ENCODE assay signal across 1 cellular context in the genomic region with DNA sequence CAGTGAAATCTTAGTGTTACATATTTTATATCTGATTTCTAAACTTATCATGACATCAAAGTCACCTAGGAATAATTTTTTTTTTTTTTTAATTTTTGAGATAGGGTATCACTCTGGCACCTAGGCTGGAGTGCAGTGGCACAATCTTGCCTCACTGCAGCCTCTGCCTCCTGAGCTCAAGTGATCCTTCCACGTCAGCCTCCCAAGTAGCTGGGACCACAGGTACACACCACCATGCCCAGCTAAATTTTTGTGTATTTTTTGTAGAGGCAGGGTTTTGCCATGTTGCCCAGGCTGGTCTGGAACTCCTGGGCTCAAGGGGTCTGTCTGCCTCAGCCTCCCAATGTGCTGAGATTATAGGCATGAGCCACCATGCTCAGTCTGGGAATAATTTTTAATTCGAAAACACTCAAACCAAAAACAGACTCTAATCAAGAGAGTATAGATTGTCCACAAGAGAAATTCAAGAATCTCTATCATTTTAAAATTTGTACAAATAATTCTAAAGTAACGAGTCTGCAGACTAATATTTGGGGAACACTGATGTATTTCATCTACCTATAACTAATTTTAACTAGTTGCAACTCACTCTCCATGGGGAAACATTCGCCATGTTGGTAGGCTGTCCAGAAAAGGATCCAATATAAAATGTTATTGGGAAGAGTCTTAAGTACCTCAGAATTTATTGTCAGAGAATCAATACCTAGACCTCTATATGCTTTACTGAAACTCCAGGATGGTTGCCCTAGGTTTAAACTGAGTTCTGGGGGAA.
TF ChIP-seq lines count a peak whose summit lies in the region.

No MANE protein-coding gene starts in this region.

TF ChIP-seq in IMR-90, 13 proteins besides CTCF, POLR2A, EP300 and RAD21:
- TF ChIP-seq RFX5 (IDR thresholded peaks at IDR 0.05; ENCODE audit: low read depth, low read length): no peak
- TF ChIP-seq MXI1 (IDR thresholded peaks at IDR 0.05; ENCODE audit: borderline replicate concordance, low read depth, low read length): no peak
- TF ChIP-seq, protein P1, sequence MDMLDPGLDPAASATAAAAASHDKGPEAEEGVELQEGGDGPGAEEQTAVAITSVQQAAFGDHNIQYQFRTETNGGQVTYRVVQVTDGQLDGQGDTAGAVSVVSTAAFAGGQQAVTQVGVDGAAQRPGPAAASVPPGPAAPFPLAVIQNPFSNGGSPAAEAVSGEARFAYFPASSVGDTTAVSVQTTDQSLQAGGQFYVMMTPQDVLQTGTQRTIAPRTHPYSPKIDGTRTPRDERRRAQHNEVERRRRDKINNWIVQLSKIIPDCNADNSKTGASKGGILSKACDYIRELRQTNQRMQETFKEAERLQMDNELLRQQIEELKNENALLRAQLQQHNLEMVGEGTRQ (IDR thresholded peaks at IDR 0.05; ENCODE audit: low read depth, low read length): no peak
- no peak for TF ChIP-seq CEBPB (IDR thresholded peaks at IDR 0.05; ENCODE audit: low read depth, low read length)
- TF ChIP-seq BHLHE40 (IDR thresholded peaks at IDR 0.05; ENCODE audit: low read depth, low read length): no peak
- no peak for TF ChIP-seq MAZ (IDR thresholded peaks at IDR 0.05; ENCODE audit: borderline replicate concordance, low read depth, low read length)
- TF ChIP-seq FOS (IDR thresholded peaks at IDR 0.05; ENCODE audit: low read depth, low read length): no peak
- no peak for TF ChIP-seq MAFK (IDR thresholded peaks at IDR 0.05; ENCODE audit: low read depth, low read length)
- TF ChIP-seq RCOR1 (IDR thresholded peaks at IDR 0.05; ENCODE audit: insufficient replicate concordance, low read length): no peak
- TF ChIP-seq SMC3 (IDR thresholded peaks at IDR 0.05; ENCODE audit: low read depth, low read length): no peak
- TF ChIP-seq, protein P2, sequence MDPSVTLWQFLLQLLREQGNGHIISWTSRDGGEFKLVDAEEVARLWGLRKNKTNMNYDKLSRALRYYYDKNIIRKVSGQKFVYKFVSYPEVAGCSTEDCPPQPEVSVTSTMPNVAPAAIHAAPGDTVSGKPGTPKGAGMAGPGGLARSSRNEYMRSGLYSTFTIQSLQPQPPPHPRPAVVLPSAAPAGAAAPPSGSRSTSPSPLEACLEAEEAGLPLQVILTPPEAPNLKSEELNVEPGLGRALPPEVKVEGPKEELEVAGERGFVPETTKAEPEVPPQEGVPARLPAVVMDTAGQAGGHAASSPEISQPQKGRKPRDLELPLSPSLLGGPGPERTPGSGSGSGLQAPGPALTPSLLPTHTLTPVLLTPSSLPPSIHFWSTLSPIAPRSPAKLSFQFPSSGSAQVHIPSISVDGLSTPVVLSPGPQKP (IDR thresholded peaks at IDR 0.05; ENCODE audit: borderline replicate concordance, low read depth, low read length): no peak
- TF ChIP-seq NFE2L2 (IDR thresholded peaks at IDR 0.05; ENCODE audit: low read depth, low read length): no peak
- TF ChIP-seq CHD1 (IDR thresholded peaks at IDR 0.05; ENCODE audit: low read depth, low read length): no peak
